Comparison of ENCODE assay signal across 6 cellular contexts in genomic region chr21:43511209-43511608, GRCh38.
A peak's percentile ranks its signal among the peaks of the same experiment; 100 is the strongest.
DNase-seq lines count a peak whose midpoint lies in the region; ATAC-seq, FAIRE-seq and TF ChIP-seq lines count a peak whose summit lies in the region.
"Not testable (repeated sequence)": the region's sequence is repeated elsewhere in the genome, so short reads cannot be mapped to it uniquely, and the experiment has no call there.

No MANE protein-coding gene starts in this region.

- not testable (repeated sequence) for DNase-seq in IMR-90; foreskin keratinocyte; keratinocyte (ENCODE audit: low read depth, low spot score); left lung; omental fat pad (ENCODE audit: low spot score)

- not testable (repeated sequence) for H3K4me1 ChIP-seq in IMR-90 (ENCODE audit: control insufficient read depth, insufficient read depth, low read length); foreskin keratinocyte; keratinocyte (ENCODE audit: control insufficient read depth, extremely low read depth, insufficient read depth, low read length); left lung

- H3K23ac ChIP-seq in IMR-90 (ENCODE audit: low read depth, low read length) = not testable (repeated sequence)

- H3K14ac ChIP-seq in IMR-90 (replicated peaks; ENCODE audit: low read depth, low read length) = not testable (repeated sequence)

- not testable (repeated sequence) for H3K9me3 ChIP-seq in IMR-90 (ENCODE audit: control insufficient read depth, insufficient read depth, low read length); keratinocyte (ENCODE audit: control insufficient read depth, low read depth, low read length); left lung

- not testable (repeated sequence) for H3K4ac ChIP-seq in IMR-90 (ENCODE audit: low read depth, low read length)

- in situ Hi-C loops in IMR-90 (cut with MboI; ENCODE audit: low sequenced_read_pairs) = not testable (repeated sequence)

- H3K79me2 ChIP-seq in keratinocyte (ENCODE audit: control insufficient read depth, insufficient read depth, low read length) = not testable (repeated sequence)

- ATAC-seq in IMR-90 (ENCODE audit: low read depth) (peak; percentile 34), esophagus mucosa (peak; percentile 38), foreskin keratinocyte (peak; percentile 13), left lung (peak; percentile 8), omental fat pad (ENCODE audit: low FRiP score) (peak; percentile 74)

- TF ChIP-seq RAD21 in IMR-90 (IDR thresholded peaks at IDR 0.05; ENCODE audit: low read length) = not testable (repeated sequence)

- H2BK20ac ChIP-seq in IMR-90 (ENCODE audit: low read depth, low read length) = not testable (repeated sequence)

- not testable (repeated sequence) for H3K18ac ChIP-seq in IMR-90 (ENCODE audit: low read depth, low read length)

- not testable (repeated sequence) for BruUV-seq in IMR-90 (replicated peaks; lab: Mats Ljungman, UMichigan)

- no CpG with 5 or more reads among the region's 4 CpGs for WGBS in IMR-90 (ENCODE audit: extremely low coverage in 2 of 2, insufficient read length in 1 of 2), 2 experiments

- not testable (repeated sequence) for H3K27me3 ChIP-seq in IMR-90 (ENCODE audit: control insufficient read depth, insufficient read depth, low read length); foreskin keratinocyte; keratinocyte (ENCODE audit: control insufficient read depth, extremely low read depth, insufficient read depth, low read length); left lung

- H3K4me3 ChIP-seq in IMR-90 (ENCODE audit: insufficient read depth, low read depth, low read length); keratinocyte (ENCODE audit: control insufficient read depth in 2 of 3, extremely low read depth in 1 of 3, insufficient read depth in 2 of 3, low read depth in 1 of 3, low read length in 3 of 3); left lung: not testable (repeated sequence)

- H3K27ac ChIP-seq in IMR-90 (ENCODE audit: insufficient read depth, low read length); foreskin keratinocyte; keratinocyte (ENCODE audit: control insufficient read depth, insufficient read depth, low read length); left lung: not testable (repeated sequence)

- TF ChIP-seq CTCF in IMR-90 (conservative IDR thresholded peaks at IDR 0.05; ENCODE audit: low read depth, low read length); foreskin keratinocyte (conservative IDR thresholded peaks at IDR 0.05); keratinocyte (optimal IDR thresholded peaks at IDR 0.05 in 1 of 3, IDR thresholded peaks at IDR 0.05 in 1 of 3, conservative IDR thresholded peaks at IDR 0.05 in 1 of 3; ENCODE audit: extremely low read depth in 1 of 3, insufficient read depth in 2 of 3, low read length in 3 of 3); left lung (IDR thresholded peaks at IDR 0.05); omental fat pad (IDR thresholded peaks at IDR 0.05): not testable (repeated sequence)

- H2BK5ac ChIP-seq in IMR-90 (ENCODE audit: low read depth, low read length, poor library complexity, severe bottlenecking) = not testable (repeated sequence)

- not testable (repeated sequence) for H4K20me1 ChIP-seq in IMR-90 (ENCODE audit: insufficient read depth, low read length); keratinocyte (ENCODE audit: control insufficient read depth, extremely low read depth, insufficient read depth, low read length)

- not testable (repeated sequence) for H4K8ac ChIP-seq in IMR-90 (ENCODE audit: low read depth in 2 of 2, low read length in 2 of 2)

- H2AK9ac ChIP-seq in IMR-90 (replicated peaks; ENCODE audit: low read depth, low read length, poor library complexity) = not testable (repeated sequence)

- not testable (repeated sequence) for H2BK120ac ChIP-seq in IMR-90 (ENCODE audit: low read depth, low read length)

- FAIRE-seq in keratinocyte (lab: Jason Lieb, UNC) = peak; percentile 20

- not testable (repeated sequence) for H3K9me1 ChIP-seq in IMR-90 (ENCODE audit: insufficient read depth, low read length); keratinocyte (ENCODE audit: control insufficient read depth, extremely low read depth, insufficient read depth, low read length)

- POLR2A ChIA-PET in IMR-90 (lab: Charles Lee; ENCODE audit: unreplicated experiment) = not testable (repeated sequence)

- CTCF ChIA-PET in IMR-90 (lab: Yijun Ruan, JAX) = not testable (repeated sequence)

- not testable (repeated sequence) for H4K91ac ChIP-seq in IMR-90 (ENCODE audit: insufficient read depth, low read depth, low read length)

- H3K79me1 ChIP-seq in IMR-90 (ENCODE audit: low read depth in 1 of 2, low read length in 2 of 2) = not testable (repeated sequence)

- H4K5ac ChIP-seq in IMR-90 (ENCODE audit: low read depth, low read length) = not testable (repeated sequence)

- not testable (repeated sequence) for H3K36me3 ChIP-seq in IMR-90 (ENCODE audit: control insufficient read depth, insufficient read depth, low read length); keratinocyte (ENCODE audit: control insufficient read depth in 2 of 2, extremely low read depth in 1 of 2, insufficient read depth in 2 of 2, low read length in 2 of 2); left lung

- H3K9ac ChIP-seq in IMR-90 (ENCODE audit: low read depth, low read length); keratinocyte (ENCODE audit: control insufficient read depth, extremely low read depth, insufficient read depth, low read length): not testable (repeated sequence)

- not testable (repeated sequence) for H2AFZ ChIP-seq in IMR-90 (replicated peaks; ENCODE audit: low read length, poor library complexity); keratinocyte (ENCODE audit: control insufficient read depth, low read length)

- not testable (repeated sequence) for H2BK15ac ChIP-seq in IMR-90 (ENCODE audit: low read depth, low read length)

- not testable (repeated sequence) for H3K56ac ChIP-seq in IMR-90 (ENCODE audit: extremely low read depth, insufficient read depth, low read length)

- intact Hi-C loops in IMR-90 (cut with micrococcal nuclease); left lung (cut with DNase I): not testable (repeated sequence)

- H2AK5ac ChIP-seq in IMR-90 (ENCODE audit: low read depth, low read length) = not testable (repeated sequence)

- not testable (repeated sequence) for H3K4me2 ChIP-seq in IMR-90 (ENCODE audit: low read depth, low read length); keratinocyte (ENCODE audit: control insufficient read depth, extremely low read depth, insufficient read depth, low read depth, low read length)

- dilution Hi-C loops in IMR-90 (cut with HindIII; ENCODE audit: low sequenced_read_pairs, unreplicated experiment); keratinocyte (cut with MboI; ENCODE audit: extremely low pct_ligation_motif_present, low sequenced_read_pairs): not testable (repeated sequence)

- not testable (repeated sequence) for TF ChIP-seq POLR2A in IMR-90 (IDR thresholded peaks at IDR 0.05; ENCODE audit: low read depth, low read length)

Comparison
In these comparisons a context has a peak if more than half of its experiments do, and no peak if none do; other contexts are left out.
1. ATAC-seq: peak in every context shown above with its lines; median percentile 74 in omental fat pad; 38 in esophagus mucosa; 34 in IMR-90; 13 in foreskin keratinocyte; 8 in left lung.